Comparison of ENCODE assay signal across 1 cellular context in the genomic region with DNA sequence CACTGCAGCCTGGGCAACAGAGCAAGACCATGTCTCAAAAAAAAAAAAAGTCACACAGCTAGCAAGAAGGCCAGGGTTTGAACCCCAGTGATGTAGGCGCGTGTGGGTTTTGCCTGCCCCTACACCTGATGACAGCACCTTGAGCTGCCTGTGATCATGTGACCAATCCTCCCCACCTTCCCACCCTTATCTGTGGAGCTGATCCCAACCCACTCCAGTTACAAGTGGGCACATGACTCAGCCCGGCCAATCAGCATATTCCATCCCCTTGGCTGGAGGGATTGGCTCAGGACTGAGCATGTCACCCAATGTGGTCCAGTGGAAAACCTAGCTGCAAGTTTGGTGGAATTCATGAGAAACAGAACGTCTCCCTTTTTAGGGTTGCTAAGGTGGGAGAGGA.
TF ChIP-seq lines count a peak whose summit lies in the region.

No MANE protein-coding gene starts in this region.

TF ChIP-seq in GM23338, 12 proteins besides CTCF, POLR2A, EP300 and RAD21 (continued from another document):
- no peak for TF ChIP-seq POLR2AphosphoS5 (IDR thresholded peaks at IDR 0.05; ENCODE audit: low read depth)
- no peak for TF ChIP-seq JUNB (IDR thresholded peaks at IDR 0.05; ENCODE audit: unreplicated experiment)
- TF ChIP-seq CREB1 (CRISPR knock-in tag; IDR thresholded peaks at IDR 0.05; ENCODE audit: low read depth): no peak
